Comparison of ENCODE assay signal across 8 cellular contexts in the genomic region with DNA sequence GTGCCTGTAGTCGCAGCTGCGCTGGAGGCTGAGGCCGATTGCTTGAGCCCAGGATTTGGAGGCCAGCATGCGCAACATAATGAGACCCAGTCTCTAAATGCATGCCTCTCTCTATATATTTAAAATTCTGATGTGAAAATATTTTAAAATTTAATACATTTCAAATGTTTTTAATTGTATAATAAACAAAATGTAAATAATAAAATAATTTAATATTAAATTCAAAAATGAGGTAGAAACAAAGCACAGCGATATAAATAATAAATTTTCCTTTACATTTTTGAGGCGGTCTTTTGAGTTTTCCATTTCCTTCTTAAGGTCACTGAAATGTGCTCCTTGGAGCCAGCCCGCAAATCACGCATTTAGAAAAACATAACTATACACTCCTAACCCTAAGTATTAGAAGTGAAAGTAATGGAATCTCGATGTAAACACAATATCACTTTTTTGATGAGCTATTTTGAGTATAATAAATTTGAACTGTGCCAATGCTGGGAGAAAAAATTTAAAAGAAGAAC. TPM values are rescaled to one million over a fixed set of nuclear protein-coding genes. Genes with fewer than 3 reads are reported as not detected.
DNase-seq lines count a peak whose midpoint lies in the region; ATAC-seq and TF ChIP-seq lines count a peak whose summit lies in the region.

No MANE protein-coding gene starts in this region.

- intact Hi-C loops in esophagus muscularis mucosa (cut with DNase I) = no loop called here

- H4K20me1 ChIP-seq in DND-41 (ENCODE audit: insufficient read depth, low read length) (peaks cover 34% of the 10 kb centered on the region), MM.1S (ENCODE audit: insufficient read depth, low read length) (peaks cover 4% of the 10 kb centered on the region; the same call in 1 of the 2 replicates)

- H3F3A ChIP-seq in MM.1S (ENCODE audit: insufficient read depth, low read length) = no peaks in the 10 kb centered on the region

- H3K27ac ChIP-seq in DND-41 (ENCODE audit: low read length) (peak overlapping the region; percentile 66), MM.1S (ENCODE audit: low read length) (no peak overlapping the region), esophagus muscularis mucosa (replicated peaks in 1 of 4) (peak overlapping the region in 1 of 4 donors; percentile 54), rectal smooth muscle tissue (ENCODE audit: low read depth, low read length) (no peak overlapping the region)

- H3K79me2 ChIP-seq in DND-41 (ENCODE audit: insufficient read depth, low read length) (peaks cover 47% of the 10 kb centered on the region), MM.1S (ENCODE audit: low read length) (peaks cover 44% of the 10 kb centered on the region)

- H3K9me3 ChIP-seq in DND-41 (ENCODE audit: insufficient read depth, low read length, severe bottlenecking) = no peaks in the 10 kb centered on the region
- no peaks in the 10 kb centered on the region for H3K9me3 ChIP-seq in MM.1S (replicated peaks; ENCODE audit: insufficient read depth, low read length)
- H3K9me3 ChIP-seq in esophagus muscularis mucosa = no peaks in the 10 kb centered on the region

- peaks cover 35% of the 10 kb centered on the region for H3K36me3 ChIP-seq in DND-41 (ENCODE audit: insufficient read depth, low read length)
- H3K36me3 ChIP-seq in MM.1S (replicated peaks; ENCODE audit: insufficient read depth, low read length) = peaks cover 8% of the 10 kb centered on the region; the same call in 1 of the 2 replicates
- no peaks in the 10 kb centered on the region for H3K36me3 ChIP-seq in esophagus muscularis mucosa
- H3K36me3 ChIP-seq in rectal smooth muscle tissue (ENCODE audit: control insufficient read depth, insufficient read depth, low read length) = no peaks in the 10 kb centered on the region

- H3K9ac ChIP-seq in DND-41 (ENCODE audit: low read depth, low read length) (peak overlapping the region; percentile 97), MM.1S (ENCODE audit: low read length) (peak overlapping the region; percentile 47; the same call in 1 of the 2 replicates), rectal smooth muscle tissue (ENCODE audit: low read length) (no peak overlapping the region)

- H3K4me2 ChIP-seq in DND-41 (ENCODE audit: insufficient read depth, low read length) (peak overlapping the region; percentile 52), MM.1S (ENCODE audit: low read depth, low read length) (peak overlapping the region; percentile 65)

- H3K27me3 ChIP-seq in DND-41 (ENCODE audit: insufficient read depth, low read length, poor library complexity) = no peaks in the 10 kb centered on the region
- no peaks in the 10 kb centered on the region for H3K27me3 ChIP-seq in MM.1S (replicated peaks; ENCODE audit: insufficient read depth, low read length)
- peaks cover 0 to 7% (median 0%) of the 10 kb centered on the region in 4 donors for H3K27me3 ChIP-seq in esophagus muscularis mucosa
- H3K27me3 ChIP-seq in rectal smooth muscle tissue (ENCODE audit: control insufficient read depth, insufficient read depth, low read length) = no peaks in the 10 kb centered on the region

- DNase-seq in DND-41 (no peak), MM.1S (no peak), esophagus muscularis mucosa (ENCODE audit: extremely low spot score) (no peak), occipital lobe (lab: John Stamatoyannopoulos, UW) (no peak), putamen (ENCODE audit: low spot score) (no peak)
- no peak for DNase-seq in stimulated activated CD4-positive, alpha-beta T cell treated with anti-CD3 and anti-CD28 coated beads, Interleukin-12 subunit alpha, Interleukin-12 subunit beta, amount 100 ng/mL, for 4 hours

- ATAC-seq in DND-41 (ENCODE audit: insufficient read depth, low read depth) = peak; percentile 5
- ATAC-seq in GM21825 (IDR thresholded peaks at IDR 0.05; ENCODE audit: unreplicated experiment) = peak; percentile 10

- H2AFZ ChIP-seq in DND-41 (ENCODE audit: low read depth, low read length) = peak overlapping the region; percentile 76
- H2AFZ ChIP-seq in MM.1S (ENCODE audit: low read length) = peak overlapping the region; percentile 64

- H3K4me1 ChIP-seq in DND-41 (ENCODE audit: insufficient read depth, low read length) (peaks cover 37% of the 10 kb centered on the region), MM.1S (ENCODE audit: low read length) (peaks cover 5% of the 10 kb centered on the region), esophagus muscularis mucosa (peaks cover 6 to 14% (median 8%) of the 10 kb centered on the region in 4 donors), rectal smooth muscle tissue (ENCODE audit: control insufficient read depth, insufficient read depth, low read length) (no peaks in the 10 kb centered on the region)

- TF ChIP-seq POLR2A in esophagus muscularis mucosa (IDR thresholded peaks at IDR 0.05; ENCODE audit: low read depth) = no peak

- no peaks in the 10 kb centered on the region for H3K9me2 ChIP-seq in MM.1S (replicated peaks; ENCODE audit: insufficient read depth, low read length)

- TF ChIP-seq EP300 in esophagus muscularis mucosa (IDR thresholded peaks at IDR 0.05) = no peak

- WGBS in esophagus muscularis mucosa = 45% methylated on average over 9 of the region's 9 CpGs

- no peak for TF ChIP-seq CTCF in DND-41 (IDR thresholded peaks at IDR 0.05; ENCODE audit: borderline replicate concordance, extremely low read depth, low read length, poor library complexity, severe bottlenecking)
- no peak for TF ChIP-seq CTCF in MM.1S (IDR thresholded peaks at IDR 0.05; ENCODE audit: low read length)
- no peak for TF ChIP-seq CTCF in esophagus muscularis mucosa (IDR thresholded peaks at IDR 0.05)

- H3K4me3 ChIP-seq in DND-41 (ENCODE audit: low read depth in 1 of 2, low read length in 2 of 2) (peak overlapping the region; percentile 8 to 48; a peak in 3 of 4 replicates), MM.1S (ENCODE audit: low read length) (peak overlapping the region; percentile 90; the same call in 1 of the 2 replicates), esophagus muscularis mucosa (peak overlapping the region; percentile 61 to 76 (median 64)), rectal smooth muscle tissue (ENCODE audit: low read length) (peak overlapping the region; percentile 62)

RNA-seq across cellular contexts. Expression of a gene that starts 0.5 kb away (rescaled TPM):
- total RNA-seq in esophagus muscularis mucosa = 1 to 10 TPM in 1 of 4 donors, under 1 TPM in 3; 0.26 to 2.8 (median 0.75) TPM
- total RNA-seq in occipital lobe = 21.7 TPM

Comparison
In these comparisons a context has a peak if more than half of its experiments do, and no peak if none do; other contexts are left out.
1. H3K4me3 ChIP-seq: peak in every context shown above with its lines; median percentile 90 in MM.1S; 64 in esophagus muscularis mucosa; 62 in rectal smooth muscle tissue; 28 in DND-41.